ENCODE assay signal across 20 cellular contexts in genomic region chr9:81472701-81473100, GRCh38.
"Had no signal": no experiment of that assay in that cellular context is flagged by ENCODE, and none has a peak within 500 bp of the region (broad histone marks: within the 10 kb centered on the region; RNA-seq: fewer than 3 reads in every experiment).

No MANE protein-coding gene starts in this region.

- H2AFZ ChIP-seq: parathyroid adenoma had no signal

- H3K9ac ChIP-seq: parathyroid adenoma had no signal

- H3K9me3 ChIP-seq: colonic mucosa, neutrophil, spleen, tibial artery had no signal

- H3K27me3 ChIP-seq: colonic mucosa, neutrophil, spleen, tibial artery had no signal

- H3K36me3 ChIP-seq: colonic mucosa, neutrophil, spleen, tibial artery had no signal

- H3K79me2 ChIP-seq: parathyroid adenoma had no signal

- H3K4me1 ChIP-seq: colonic mucosa, parathyroid adenoma, spleen, tibial artery had no signal

- DNase-seq: activated B cell treated with CpG ODN at 0.5 μM for 24 hours; activated CD4-positive, alpha-beta memory T cell treated with anti-CD3 and anti-CD28 coated beads, Interleukin-2, amount 10 ng/mL, durations not matched to agents 7 days and 5 days; activated CD4-positive, alpha-beta T cell treated with anti-CD3 and anti-CD28 coated beads for 48 hours; activated CD8-positive, alpha-beta memory T cell treated with anti-CD3 and anti-CD28 coated beads, Interleukin-2, amount 10 ng/mL, durations not matched to agents 7 days and 5 days; activated naive CD4-positive, alpha-beta T cell treated with Interleukin-2 at 50 U/mL for 16 hours; activated naive CD8-positive, alpha-beta T cell treated with anti-CD3 and anti-CD28 coated beads, Interleukin-2, amount 10 ng/mL, durations not matched to agents 7 days and 5 days; activated T-cell treated with anti-CD3 and anti-CD28 coated beads, Interleukin-2, amount 50 U/mL, for 1 hour; colonic mucosa; erythroblast; mesendoderm; naive thymus-derived CD8-positive, alpha-beta T cell; spleen; stimulated activated CD8-positive, alpha-beta memory T cell treated with anti-CD3 and anti-CD28 coated beads, Interleukin-4, amount 100 ng/mL, for 48 hours; stimulated activated naive CD4-positive, alpha-beta T cell treated with Interleukin-2 at 50 U/mL for 16 hours; tibial artery had no signal

- H3K4me3 ChIP-seq: colonic mucosa, spleen, tibial artery had no signal

- FAIRE-seq: endometrium, frontal cortex had no signal

- ATAC-seq: activated CD8-positive, alpha-beta memory T cell treated with anti-CD3 and anti-CD28 coated beads, Interleukin-2, amount 10 ng/mL, durations not matched to agents 7 days and 5 days; activated T-helper 17 cell treated with anti-CD3 and anti-CD28 coated beads, Interleukin-2, amount 50 U/mL, for 72 hours; naive thymus-derived CD8-positive, alpha-beta T cell had no signal

- H3K27ac ChIP-seq: colonic mucosa, neutrophil, parathyroid adenoma, spleen, tibial artery had no signal
